In genomic region chr20:25014816-25015215, GRCh38 we compare ENCODE assay signal across 26 cellular contexts. TPM values are rescaled to one million over a fixed set of nuclear protein-coding genes. Genes with fewer than 3 reads are reported as not detected.
DNase-seq lines count a peak whose midpoint lies in the region.
"Had no signal": no experiment of that assay in that cellular context is flagged by ENCODE, and none has a peak within 500 bp of the region (broad histone marks: within the 10 kb centered on the region; RNA-seq: fewer than 3 reads in every experiment).

No MANE protein-coding gene starts in this region.

- no peak overlapping the region for H3K18ac ChIP-seq in neuronal stem cell (ENCODE audit: low read length)

- no peaks in the 10 kb centered on the region for H3K4me1 Mint-ChIP-seq in T-helper 2 cell treated with Interferon-gamma antibody and Interleukin-4, amounts not matched to agents 5 μg/mL and 100 μg/mL, for 36 hours (ENCODE audit: low read depth)

- DNase-seq in DMS53 (lab: John Stamatoyannopoulos, UW) (peak; percentile 23), DMS53 treated with DMSO at 0.1 percent for 48 hours (lab: John Stamatoyannopoulos, UW; ENCODE audit: unreplicated experiment) (no peak), RPMI8226 (peak; percentile 62), neuronal stem cell (ENCODE audit: low spot score) (no peak), NCI-H1436 treated with DMSO at 0.1 percent for 48 hours (lab: John Stamatoyannopoulos, UW) (no peak), CD1c-positive myeloid dendritic cell (ENCODE audit: extremely low spot score) (no peak)
- DNase-seq in T-helper 2 cell treated with Interferon-gamma antibody and Interleukin-4, amounts not matched to agents 5 μg/mL and 100 μg/mL, for 36 hours (ENCODE audit: low spot score), result no peak
- DNase-seq: activated CD4-positive, alpha-beta T cell treated with anti-CD3 and anti-CD28 coated beads, Interleukin-2, amount 50 U/mL, for 48 hours; activated T-cell treated with anti-CD3 and anti-CD28 coated beads, Interleukin-2, amount 50 U/mL, for 4 hours; DMS79; effector memory CD4-positive, alpha-beta T cell; foreskin melanocyte; NCI-H1930; NCI-H2227 treated with DMSO at 0.1 percent for 48 hours; stimulated activated CD4-positive, alpha-beta T cell treated with anti-CD3 and anti-CD28 coated beads, Interleukin-2, amount 100 ng/mL, for 24 hours; stimulated activated naive CD4-positive, alpha-beta T cell; T-helper 2 cell had no signal

- WGBS in neuronal stem cell (ENCODE audit: extremely low coverage in 2 of 2, insufficient read length in 2 of 2, insufficient replicate concordance in 1 of 2), 2 donors, result no CpG with 5 or more reads among the region's 11 CpGs

- H3K9me3 Mint-ChIP-seq in T-helper 2 cell treated with Interferon-gamma antibody and Interleukin-4, amounts not matched to agents 5 μg/mL and 100 μg/mL, for 36 hours, result no peaks in the 10 kb centered on the region
- H3K9me3 Mint-ChIP-seq: activated naive CD4-positive, alpha-beta T cell treated with anti-CD3 and anti-CD28 coated beads, Interleukin-2, amount 50 U/mL, for 72 hours; activated T-cell treated with anti-CD3 and anti-CD28 coated beads, Interleukin-2, amount 50 U/mL, for 4 hours; WTC11 had no signal

- H3K9ac ChIP-seq in BLaER1 (no peak overlapping the region), neuronal stem cell (ENCODE audit: low read depth, low read length, poor library complexity) (no peak overlapping the region)

- no peak overlapping the region for H2BK12ac ChIP-seq in neuronal stem cell (ENCODE audit: low read length)

- H3K4ac ChIP-seq in neuronal stem cell (ENCODE audit: low read length), result no peak overlapping the region

- H4K20me1 ChIP-seq in BLaER1, result peaks cover 65% of the 10 kb centered on the region

- H3K36me3 ChIP-seq in BLaER1 (peaks cover 77% of the 10 kb centered on the region), neuronal stem cell (replicated peaks in 1 of 2; ENCODE audit: control insufficient read depth in 2 of 2, insufficient read depth in 2 of 2, low read length in 2 of 2) (no peaks in the 10 kb centered on the region)

- peaks cover 2% of the 10 kb centered on the region for H3K36me3 Mint-ChIP-seq in T-helper 2 cell treated with Interferon-gamma antibody and Interleukin-4, amounts not matched to agents 5 μg/mL and 100 μg/mL, for 36 hours (ENCODE audit: low read depth)
- H3K36me3 Mint-ChIP-seq: activated naive CD4-positive, alpha-beta T cell treated with anti-CD3 and anti-CD28 coated beads, Interleukin-2, amount 50 U/mL, for 72 hours; WTC11 had no signal

- H3K27ac ChIP-seq in BLaER1, result no peak overlapping the region
- no peak overlapping the region for H3K27ac ChIP-seq in neuronal stem cell (replicated peaks; ENCODE audit: low read length)
- H3K27ac ChIP-seq: 22Rv1, hepatocyte, prostate gland, thoracic aorta had no signal

- no peaks in the 10 kb centered on the region for H3K79me1 ChIP-seq in neuronal stem cell (ENCODE audit: low read depth, low read length)

- H3K9me3 ChIP-seq in BLaER1, result no peaks in the 10 kb centered on the region
- no peaks in the 10 kb centered on the region for H3K9me3 ChIP-seq in neuronal stem cell (replicated peaks in 1 of 2; ENCODE audit: control insufficient read depth in 2 of 2, insufficient read depth in 1 of 2, low read depth in 1 of 2, low read length in 2 of 2)
- H3K9me3 ChIP-seq: prostate gland, thoracic aorta had no signal

- H3K4me2 ChIP-seq in BLaER1 (peak overlapping the region; percentile 73), neuronal stem cell (ENCODE audit: insufficient read depth, low read length, poor library complexity, severe bottlenecking) (no peak overlapping the region)
- H3K4me2 ChIP-seq: hepatocyte had no signal

- H4K91ac ChIP-seq in neuronal stem cell (ENCODE audit: low read depth, low read length, poor library complexity), result no peak overlapping the region

- H3K27ac Mint-ChIP-seq in T-helper 2 cell treated with Interferon-gamma antibody and Interleukin-4, amounts not matched to agents 5 μg/mL and 100 μg/mL, for 36 hours, result no peak overlapping the region
- H3K27ac Mint-ChIP-seq: WTC11 had no signal

- H3K4me3 ChIP-seq in BLaER1 (no peak overlapping the region), neuronal stem cell (ENCODE audit: low read length in 2 of 2) (no peak overlapping the region)
- H3K4me3 ChIP-seq: hepatocyte, K562, prostate gland, thoracic aorta had no signal

- H4K8ac ChIP-seq in neuronal stem cell (ENCODE audit: low read depth, low read length), result no peak overlapping the region

- H3K23ac ChIP-seq in neuronal stem cell (ENCODE audit: low read depth, low read length, poor library complexity), result no peak overlapping the region

- peaks cover 51% of the 10 kb centered on the region for H3K4me1 ChIP-seq in BLaER1
- H3K4me1 ChIP-seq in neuronal stem cell (ENCODE audit: control insufficient read depth in 2 of 2, insufficient read depth in 1 of 2, low read depth in 1 of 2, low read length in 2 of 2), result no peaks in the 10 kb centered on the region

- H2AFZ ChIP-seq in neuronal stem cell (ENCODE audit: low read length), result no peak overlapping the region
- H2AFZ ChIP-seq: hepatocyte had no signal

- H3K4me3 Mint-ChIP-seq in T-helper 2 cell treated with Interferon-gamma antibody and Interleukin-4, amounts not matched to agents 5 μg/mL and 100 μg/mL, for 36 hours, result no peak overlapping the region
- H3K4me3 Mint-ChIP-seq: activated T-cell treated with anti-CD3 and anti-CD28 coated beads, Interleukin-2, amount 50 U/mL, for 4 hours; WTC11 had no signal

- peak overlapping the region; percentile 36 for H2AK5ac ChIP-seq in neuronal stem cell (ENCODE audit: low read depth, low read length)

- H3K27me3 Mint-ChIP-seq in T-helper 2 cell treated with Interferon-gamma antibody and Interleukin-4, amounts not matched to agents 5 μg/mL and 100 μg/mL, for 36 hours (ENCODE audit: low read depth), result no peaks in the 10 kb centered on the region

- no peak overlapping the region for H2BK5ac ChIP-seq in neuronal stem cell (ENCODE audit: low read length)

- H2BK15ac ChIP-seq in neuronal stem cell (ENCODE audit: low read length), result no peak overlapping the region

- no peaks in the 10 kb centered on the region for H3K27me3 ChIP-seq in BLaER1
- H3K27me3 ChIP-seq in neuronal stem cell (ENCODE audit: control insufficient read depth in 3 of 3, insufficient read depth in 3 of 3, low read depth in 1 of 3, low read length in 3 of 3), result peaks cover 0 to 25% (median 0%) of the 10 kb centered on the region in 3 experiments
- H3K27me3 ChIP-seq: hepatocyte had no signal

- no peak overlapping the region for H3K14ac ChIP-seq in neuronal stem cell (ENCODE audit: low read length)

- no peak overlapping the region for H2BK120ac ChIP-seq in neuronal stem cell (ENCODE audit: low read depth, low read length)

RNA-seq across cellular contexts. Expression of gene APMAP, which starts 22.3 kb away (rescaled TPM):
- 56.3 TPM for polyA plus RNA-seq in neuronal stem cell (2013, experiment 1 of 2)
- 57.5 TPM for polyA plus RNA-seq in neuronal stem cell (2013, experiment 2 of 2)

RNA-seq across cellular contexts. Expression of gene ACSS1, which starts 43.1 kb away (rescaled TPM):
- 0.24 TPM for polyA plus RNA-seq in neuronal stem cell (2013, experiment 1 of 2)
- 0.26 TPM for polyA plus RNA-seq in neuronal stem cell (2013, experiment 2 of 2)
- polyA plus RNA-seq: neural cell had no signal

Comparison
In these comparisons a context has a peak if more than half of its experiments do, and no peak if none do; other contexts are left out.
1. DNase-seq: peak in DMS53 (single experiment) and RPMI8226 (single experiment); none in DMS53 treated with DMSO at 0.1 percent for 48 hours (single experiment), neuronal stem cell (single experiment), T-helper 2 cell treated with Interferon-gamma antibody and Interleukin-4, amounts not matched to agents 5 μg/mL and 100 μg/mL, for 36 hours (single experiment), NCI-H1436 treated with DMSO at 0.1 percent for 48 hours (single experiment) and CD1c-positive myeloid dendritic cell (single experiment).